In genomic region chr6:107847844-107848802, GRCh38 we compare ENCODE assay signal across 8 cellular contexts. TPM values are rescaled to one million over a fixed set of nuclear protein-coding genes. Genes with fewer than 3 reads are reported as not detected.
A peak's percentile ranks its signal among the peaks of the same experiment; 100 is the strongest.
DNase-seq lines count a peak whose midpoint lies in the region; TF ChIP-seq lines count a peak whose summit lies in the region.

No MANE protein-coding gene starts in this region.

- no peak for TF ChIP-seq POLR2A in vagina (IDR thresholded peaks at IDR 0.05)

- peaks cover 18% of the 10 kb centered on the region for H3K4me1 Mint-ChIP-seq in T-helper 2 cell treated with Interferon-gamma antibody and Interleukin-4, amounts not matched to agents 5 μg/mL and 100 μg/mL, for 36 hours (ENCODE audit: low read depth)

- H3K4me1 ChIP-seq in HAP-1 = peaks cover 6% of the 10 kb centered on the region
- H3K4me1 ChIP-seq in ascending aorta = peaks cover 2 to 4% of the 10 kb centered on the region in 2 donors
- peaks cover 13% of the 10 kb centered on the region for H3K4me1 ChIP-seq in vagina

- peak overlapping the region; percentile 76 for H3K4me3 Mint-ChIP-seq in T-helper 2 cell treated with Interferon-gamma antibody and Interleukin-4, amounts not matched to agents 5 μg/mL and 100 μg/mL, for 36 hours

- H3K9me3 Mint-ChIP-seq in T-helper 2 cell treated with Interferon-gamma antibody and Interleukin-4, amounts not matched to agents 5 μg/mL and 100 μg/mL, for 36 hours = no peaks in the 10 kb centered on the region

- H3K27ac ChIP-seq in ascending aorta = no peak overlapping the region
- H3K27ac ChIP-seq in vagina = no peak overlapping the region

- TF ChIP-seq CTCF in ascending aorta (IDR thresholded peaks at IDR 0.05) (peak; percentile 86 to 98 (median 95)), vagina (IDR thresholded peaks at IDR 0.05) (peak; percentile 69 to 92 (median 91))

- intact Hi-C loops in ascending aorta (cut with DNase I) = loop anchor here (1.0 kb wide), 1 partner anchor 173 kb away; no protein-coding TSS in a partner anchor
- intact Hi-C loops in vagina (cut with DNase I) = no loop called here

- in situ Hi-C loops in HAP-1 (cut with MboI; ENCODE audit: low sequenced_read_pairs) = loop anchor here (10.0 kb wide), 1 partner anchor 163 kb away; no protein-coding TSS in a partner anchor

- H3K27me3 ChIP-seq in HAP-1 (ENCODE audit: low read depth) = no peaks in the 10 kb centered on the region
- H3K27me3 ChIP-seq in ascending aorta = no peaks in the 10 kb centered on the region
- H3K27me3 ChIP-seq in vagina = no peaks in the 10 kb centered on the region

- H3K36me3 Mint-ChIP-seq in T-helper 2 cell treated with Interferon-gamma antibody and Interleukin-4, amounts not matched to agents 5 μg/mL and 100 μg/mL, for 36 hours (ENCODE audit: low read depth) = no peaks in the 10 kb centered on the region

- H3K9me3 ChIP-seq in HAP-1 = no peaks in the 10 kb centered on the region
- H3K9me3 ChIP-seq in ascending aorta = no peaks in the 10 kb centered on the region
- H3K9me3 ChIP-seq in vagina = no peaks in the 10 kb centered on the region

- H3K27me3 Mint-ChIP-seq in T-helper 2 cell treated with Interferon-gamma antibody and Interleukin-4, amounts not matched to agents 5 μg/mL and 100 μg/mL, for 36 hours (ENCODE audit: low read depth) = peaks cover 26% of the 10 kb centered on the region

- H3K36me3 ChIP-seq in HAP-1 (replicated peaks) (no peaks in the 10 kb centered on the region), ascending aorta (no peaks in the 10 kb centered on the region), vagina (no peaks in the 10 kb centered on the region)

- peak overlapping the region; percentile 18 for H3K4me3 ChIP-seq in HAP-1
- H3K4me3 ChIP-seq in ascending aorta = peak overlapping the region; percentile 48 to 67
- H3K4me3 ChIP-seq in vagina = peak overlapping the region; percentile 37 to 56

- no peak overlapping the region for H3K27ac Mint-ChIP-seq in T-helper 2 cell treated with Interferon-gamma antibody and Interleukin-4, amounts not matched to agents 5 μg/mL and 100 μg/mL, for 36 hours

- DNase-seq in DMS53 (lab: John Stamatoyannopoulos, UW) (peak; percentile 84), HAP-1 (ENCODE audit: low spot score in 2 of 2) (peak; percentile 82 to 94), NCI-H128 (lab: John Stamatoyannopoulos, UW; ENCODE audit: unreplicated experiment) (peak; percentile 78), ascending aorta (ENCODE audit: low spot score in 2 of 2) (peak in 1 of 2 donors; percentile 90), hepatic stellate cell (ENCODE audit: low spot score) (peak; percentile 86), renal cortical epithelial cell (ENCODE audit: low read depth) (peak; percentile 41), vagina (ENCODE audit: extremely low spot score in 2 of 2) (no peak)
- peak; percentile 76 for DNase-seq in T-helper 2 cell treated with Interferon-gamma antibody and Interleukin-4, amounts not matched to agents 5 μg/mL and 100 μg/mL, for 36 hours (ENCODE audit: low spot score)

RNA-seq across cellular contexts. Expression of gene SCML4, which starts 24.0 kb away (rescaled TPM):
- total RNA-seq in ascending aorta = not detected
- total RNA-seq in renal cortical epithelial cell = 0.15 TPM in 1 of 2 replicates, not detected in the other
- total RNA-seq in vagina = 7.6 TPM

Comparison
In these comparisons a context has a peak if more than half of its experiments do, and no peak if none do; other contexts are left out.
1. DNase-seq: peak in DMS53 (single experiment), HAP-1 (2 of 2), NCI-H128 (single experiment), T-helper 2 cell treated with Interferon-gamma antibody and Interleukin-4, amounts not matched to agents 5 μg/mL and 100 μg/mL, for 36 hours (single experiment), hepatic stellate cell (single experiment) and renal cortical epithelial cell (single experiment); none in vagina (0 of 2).
2. Peak in every context shown above with its lines, with median percentiles within 50 percentile points of each other: H3K4me3 ChIP-seq.